In genomic region chr4:88087004-88087403, GRCh38 we compare ENCODE assay signal across 24 cellular contexts.
DNase-seq lines count a peak whose midpoint lies in the region; ATAC-seq, FAIRE-seq and TF ChIP-seq lines count a peak whose summit lies in the region.
"Had no signal": no experiment of that assay in that cellular context is flagged by ENCODE, and none has a peak within 500 bp of the region (broad histone marks: within the 10 kb centered on the region; RNA-seq: fewer than 3 reads in every experiment).

No MANE protein-coding gene starts in this region.

- no peak overlapping the region for H2BK5ac ChIP-seq in H1 (ENCODE audit: low read depth, low read length)

- H3K4me3 ChIP-seq in Caco-2 (ENCODE audit: low read depth, low read length) (no peak overlapping the region), H1 (ENCODE audit: extremely low read depth in 1 of 4, insufficient read depth in 2 of 4, low read depth in 3 of 4, low read length in 4 of 4) (no peak overlapping the region)
- H3K4me3 ChIP-seq: BLaER1 had no signal

- H3K4ac ChIP-seq in H1 (replicated peaks; ENCODE audit: insufficient read length, low read depth, low read length): peak overlapping the region; percentile 41

- no peak overlapping the region for H3K23ac ChIP-seq in H1 (ENCODE audit: insufficient read length)

- H3K4me1 Mint-ChIP-seq in Caco-2 (ENCODE audit: low read depth, unreplicated experiment): no peaks in the 10 kb centered on the region
- peaks cover 4% of the 10 kb centered on the region for H3K4me1 Mint-ChIP-seq in neural crest cell
- H3K4me1 Mint-ChIP-seq in activated CD8-positive, alpha-beta T cell treated with anti-CD3 and anti-CD28 coated beads for 36 hours (ENCODE audit: low read depth): no peaks in the 10 kb centered on the region
- H3K4me1 Mint-ChIP-seq: CD14-positive monocyte; CD4-positive, alpha-beta memory T cell; CD4-positive, CD25-positive, alpha-beta regulatory T cell; CD8-positive, alpha-beta memory T cell had no signal

- POLR2A ChIA-PET in Caco-2 (lab: Charles Lee): no interaction called here
- POLR2A ChIA-PET in H1 (lab: Charles Lee; ENCODE audit: partially characterized antibody): interaction anchor here (0.7 kb wide), 1 partner anchor 115 kb away, joined by 3 read pairs; no protein-coding TSS in a partner anchor
- POLR2A ChIA-PET in activated CD8-positive, alpha-beta T cell treated with anti-CD3 and anti-CD28 coated beads for 36 hours (lab: Charles Lee): no interaction called here

- no peak overlapping the region for H2BK15ac ChIP-seq in H1 (ENCODE audit: low read length)

- H2AFZ ChIP-seq in H1 (ENCODE audit: low read length): no peak overlapping the region

- no TSS peak for BruUV-seq in Caco-2 (replicated peaks; lab: Mats Ljungman, UMichigan)

- no peaks in the 10 kb centered on the region for H3K36me3 ChIP-seq in Caco-2 (ENCODE audit: control insufficient read depth, insufficient read depth, low read length)
- no peaks in the 10 kb centered on the region for H3K36me3 ChIP-seq in H1 (ENCODE audit: control insufficient read depth in 2 of 4, insufficient read depth in 4 of 4, low read length in 3 of 4)
- H3K36me3 ChIP-seq: BE2C, BLaER1 had no signal

- H3K27me3 ChIP-seq in Caco-2 (replicated peaks; ENCODE audit: control insufficient read depth, insufficient read depth, low read length): no peaks in the 10 kb centered on the region
- H3K27me3 ChIP-seq in H1 (replicated peaks in 1 of 4; ENCODE audit: control insufficient read depth in 3 of 4, extremely low read depth in 1 of 4, insufficient read depth in 3 of 4, low read length in 3 of 4): no peaks in the 10 kb centered on the region
- H3K27me3 ChIP-seq: BLaER1 had no signal

- no peak overlapping the region for H2AK5ac ChIP-seq in H1 (ENCODE audit: low read depth, low read length)

- no peak overlapping the region for H3K56ac ChIP-seq in H1 (replicated peaks; ENCODE audit: insufficient read length, low read depth, low read length)

- TF ChIP-seq POLR2A in H1 (IDR thresholded peaks at IDR 0.05; ENCODE audit: control extremely low read depth in 1 of 2, low read depth in 2 of 2, low read length in 2 of 2): no peak

- H3K23me2 ChIP-seq in H1 (ENCODE audit: low read depth, low read length): no peaks in the 10 kb centered on the region

- H3K79me1 ChIP-seq in H1 (ENCODE audit: low read depth, low read length): no peaks in the 10 kb centered on the region

- no peak overlapping the region for H2BK120ac ChIP-seq in H1 (replicated peaks; ENCODE audit: low read depth, low read length)

- H3K27ac ChIP-seq in H1 (ENCODE audit: low read depth, low read length): no peak overlapping the region
- H3K27ac ChIP-seq: BLaER1 had no signal

- H3K27me3 Mint-ChIP-seq in Caco-2 (ENCODE audit: insufficient read depth, unreplicated experiment) (no peaks in the 10 kb centered on the region), neural crest cell (ENCODE audit: low read depth) (no peaks in the 10 kb centered on the region)
- H3K27me3 Mint-ChIP-seq in activated CD8-positive, alpha-beta T cell treated with anti-CD3 and anti-CD28 coated beads for 36 hours: no peaks in the 10 kb centered on the region
- H3K27me3 Mint-ChIP-seq: CD4-positive, CD25-positive, alpha-beta regulatory T cell had no signal

- no peak for TF ChIP-seq RAD21 in H1 (IDR thresholded peaks at IDR 0.05 in 1 of 2, conservative IDR thresholded peaks at IDR 0.05 in 1 of 2; ENCODE audit: low read depth in 2 of 2, low read length in 2 of 2)

- H3K9me3 ChIP-seq in Caco-2: no peaks in the 10 kb centered on the region
- no peaks in the 10 kb centered on the region for H3K9me3 ChIP-seq in H1 (ENCODE audit: insufficient read depth in 2 of 2, low read depth in 1 of 2, low read length in 1 of 2)
- H3K9me3 ChIP-seq: BE2C had no signal

- no peak overlapping the region for H3K9ac ChIP-seq in H1 (replicated peaks in 1 of 4; ENCODE audit: extremely low read depth in 1 of 4, low read depth in 3 of 4, low read length in 3 of 4)
- H3K9ac ChIP-seq: BLaER1 had no signal

- no peak overlapping the region for H3K14ac ChIP-seq in H1 (ENCODE audit: insufficient read length)

- ATAC-seq in activated CD8-positive, alpha-beta T cell treated with anti-CD3 and anti-CD28 coated beads for 36 hours: no peak

- H3K36me3 Mint-ChIP-seq in Caco-2 (ENCODE audit: insufficient read depth, unreplicated experiment): peaks cover 6% of the 10 kb centered on the region
- H3K36me3 Mint-ChIP-seq in neural crest cell (ENCODE audit: low read depth): peaks cover 3% of the 10 kb centered on the region
- no peaks in the 10 kb centered on the region for H3K36me3 Mint-ChIP-seq in activated CD8-positive, alpha-beta T cell treated with anti-CD3 and anti-CD28 coated beads for 36 hours (ENCODE audit: low read depth)
- H3K36me3 Mint-ChIP-seq: CD14-positive monocyte; CD4-positive, alpha-beta memory T cell; CD4-positive, CD25-positive, alpha-beta regulatory T cell had no signal

- H3K79me2 ChIP-seq in H1 (ENCODE audit: control insufficient read depth in 1 of 2, insufficient read depth in 2 of 2, low read length in 2 of 2): no peaks in the 10 kb centered on the region

- no peak overlapping the region for H4K91ac ChIP-seq in H1 (replicated peaks; ENCODE audit: insufficient read length, low read length)

- no peak overlapping the region for H2BK12ac ChIP-seq in H1 (ENCODE audit: low read depth, low read length)

- CTCF ChIA-PET in Caco-2 (lab: Charles Lee): no interaction called here
- CTCF ChIA-PET in H1 (lab: Charles Lee; ENCODE audit: partially characterized antibody): interaction anchor here (0.7 to 7.7 kb wide), 4 partner anchors 10 to 428 kb away, joined by 3 to 41 read pairs (median 3); no protein-coding TSS in a partner anchor
- CTCF ChIA-PET in activated CD8-positive, alpha-beta T cell treated with anti-CD3 and anti-CD28 coated beads for 36 hours (lab: Charles Lee): no interaction called here

- DNase-seq in Caco-2 (no peak), H1 (ENCODE audit: low read depth in 1 of 2, low spot score in 2 of 2) (no peak), neural crest cell (ENCODE audit: low read depth, low spot score) (no peak), posterior vena cava (ENCODE audit: low spot score) (no peak)
- DNase-seq in activated CD8-positive, alpha-beta T cell treated with anti-CD3 and anti-CD28 coated beads for 36 hours: no peak
- no peak for DNase-seq in stimulated activated CD4-positive, alpha-beta T cell treated with anti-CD3 and anti-CD28 coated beads, Interleukin-2, amount 100 ng/mL, for 24 hours
- DNase-seq: 8988T; ACHN; BE2C; C1 segment of cervical spinal cord; Calu3; CD4-positive, alpha-beta memory T cell; CD4-positive, CD25-positive, alpha-beta regulatory T cell; CD8-positive, alpha-beta memory T cell; COR-L47; DMS79 treated with DMSO at 0.1 percent for 48 hours; GF-D8 had no signal

- 91% methylated on average over 1 of the region's 1 CpG; no CpG with 5 or more reads in 1 of the 2 experiments for WGBS in H1 (ENCODE audit: extremely low coverage in 1 of 2, insufficient coverage in 1 of 2, insufficient read length in 1 of 2, insufficient replicate concordance in 2 of 2, low coverage in 1 of 2, low lambda C conversion rate in 2 of 2, missing lambda C conversion rate in 1 of 2), 2 experiments

- FAIRE-seq in H1 (lab: Jason Lieb, UNC): no peak
- FAIRE-seq: A204.1, D721Med, G401.6, GM12891, GM19239 had no signal

- H4K8ac ChIP-seq in H1 (ENCODE audit: extremely low read depth, insufficient read depth, low read length): no peak overlapping the region

- H3K4me1 ChIP-seq in Caco-2: no peaks in the 10 kb centered on the region
- no peaks in the 10 kb centered on the region for H3K4me1 ChIP-seq in H1 (replicated peaks in 1 of 4; ENCODE audit: control insufficient read depth in 3 of 4, insufficient read depth in 4 of 4, low read length in 3 of 4)
- H3K4me1 ChIP-seq: BE2C had no signal

- no peak overlapping the region for H4K5ac ChIP-seq in H1 (ENCODE audit: insufficient read length, low read depth, low read length)

- no peak for TF ChIP-seq EP300 in H1 (IDR thresholded peaks at IDR 0.05; ENCODE audit: borderline replicate concordance in 1 of 2, low read depth in 2 of 2, low read length in 2 of 2)

- H2BK20ac ChIP-seq in H1 (ENCODE audit: low read length): no peak overlapping the region

- no peak overlapping the region for H3K4me3 Mint-ChIP-seq in Caco-2 (ENCODE audit: unreplicated experiment)
- H3K4me3 Mint-ChIP-seq in neural crest cell: no peak overlapping the region
- no peak overlapping the region for H3K4me3 Mint-ChIP-seq in activated CD8-positive, alpha-beta T cell treated with anti-CD3 and anti-CD28 coated beads for 36 hours
- H3K4me3 Mint-ChIP-seq: CD14-positive monocyte; CD4-positive, alpha-beta memory T cell; CD4-positive, CD25-positive, alpha-beta regulatory T cell; CD8-positive, alpha-beta memory T cell had no signal

- no peak overlapping the region for H3K4me2 ChIP-seq in H1 (ENCODE audit: insufficient read depth in 1 of 2, low read depth in 2 of 2, low read length in 2 of 2)
- H3K4me2 ChIP-seq: BLaER1 had no signal

- H3K9me3 Mint-ChIP-seq in Caco-2 (ENCODE audit: unreplicated experiment) (no peaks in the 10 kb centered on the region), neural crest cell (peaks cover 3% of the 10 kb centered on the region)
- H3K9me3 Mint-ChIP-seq in activated CD8-positive, alpha-beta T cell treated with anti-CD3 and anti-CD28 coated beads for 36 hours: no peaks in the 10 kb centered on the region
- H3K9me3 Mint-ChIP-seq: CD4-positive, alpha-beta memory T cell; CD8-positive, alpha-beta memory T cell had no signal

- H4K20me1 ChIP-seq in H1 (replicated peaks in 1 of 2; ENCODE audit: control insufficient read depth in 1 of 2, insufficient read depth in 2 of 2, low read length in 2 of 2): no peaks in the 10 kb centered on the region
- H4K20me1 ChIP-seq: BLaER1 had no signal

- H3K27ac Mint-ChIP-seq in Caco-2 (ENCODE audit: unreplicated experiment): peak overlapping the region; percentile 10
- H3K27ac Mint-ChIP-seq in neural crest cell (ENCODE audit: unreplicated experiment): peak overlapping the region; percentile 64
- no peak overlapping the region for H3K27ac Mint-ChIP-seq in activated CD8-positive, alpha-beta T cell treated with anti-CD3 and anti-CD28 coated beads for 36 hours
- H3K27ac Mint-ChIP-seq: CD14-positive monocyte; CD4-positive, CD25-positive, alpha-beta regulatory T cell; CD8-positive, alpha-beta memory T cell had no signal

- no peak overlapping the region for H3K18ac ChIP-seq in H1 (ENCODE audit: extremely low read depth, low read length)

- intact Hi-C loops in Caco-2 (cut with micrococcal nuclease; ENCODE audit: unreplicated experiment) (no loop called here), posterior vena cava (cut with DNase I) (no loop called here)
- intact Hi-C loops in activated CD8-positive, alpha-beta T cell treated with anti-CD3 and anti-CD28 coated beads for 36 hours (cut with micrococcal nuclease): no loop called here

- no peak for TF ChIP-seq CTCF in Caco-2 (IDR thresholded peaks at IDR 0.05; ENCODE audit: insufficient read depth in 1 of 2, low read depth in 1 of 2, low read length in 1 of 2, severe bottlenecking in 1 of 2, unreplicated experiment in 1 of 2)
- no peak for TF ChIP-seq CTCF in H1 (IDR thresholded peaks at IDR 0.05; ENCODE audit: control extremely low read depth in 1 of 3, insufficient read depth in 1 of 3, low read depth in 1 of 3, low read length in 3 of 3)
- TF ChIP-seq CTCF in neural crest cell (conservative IDR thresholded peaks at IDR 0.05): no peak
- TF ChIP-seq CTCF in activated CD8-positive, alpha-beta T cell treated with anti-CD3 and anti-CD28 coated beads for 36 hours (IDR thresholded peaks at IDR 0.05): no peak

TF ChIP-seq in H1, 55 proteins besides CTCF, POLR2A, EP300 and RAD21 (continues in another document):
- no peak for TF ChIP-seq KDM4A (IDR thresholded peaks at IDR 0.05; ENCODE audit: low read depth, low read length, severe bottlenecking)
